ENCODE assay signal across 12 cellular contexts in genomic region chr6:93784794-93785757, GRCh38.
DNase-seq lines count a peak whose midpoint lies in the region; ATAC-seq, FAIRE-seq and TF ChIP-seq lines count a peak whose summit lies in the region.
"Had no signal": no experiment of that assay in that cellular context is flagged by ENCODE, and none has a peak within 500 bp of the region (broad histone marks: within the 10 kb centered on the region; RNA-seq: fewer than 3 reads in every experiment).

No MANE protein-coding gene starts in this region.

- FAIRE-seq in GM12892 (lab: Jason Lieb, UNC) = no peak

- no CpG with 5 or more reads among the region's 8 CpGs for WGBS in neuronal stem cell (ENCODE audit: extremely low coverage in 2 of 2, insufficient read length in 2 of 2, insufficient replicate concordance in 1 of 2), 2 donors

- no peaks in the 10 kb centered on the region for H3K36me3 ChIP-seq in neuronal stem cell (replicated peaks in 1 of 2; ENCODE audit: control insufficient read depth in 2 of 2, insufficient read depth in 2 of 2, low read length in 2 of 2)
- H3K36me3 ChIP-seq: ascending aorta had no signal

- H3K27me3 ChIP-seq in neuronal stem cell (ENCODE audit: control insufficient read depth in 3 of 3, insufficient read depth in 3 of 3, low read depth in 1 of 3, low read length in 3 of 3) = no peaks in the 10 kb centered on the region
- H3K27me3 ChIP-seq: ascending aorta had no signal

- peak overlapping the region; percentile 83 for H2AFZ ChIP-seq in neuronal stem cell (ENCODE audit: low read length)

- H3K27ac Mint-ChIP-seq in naive thymus-derived CD8-positive, alpha-beta T cell = no peak overlapping the region
- no peak overlapping the region for H3K27ac Mint-ChIP-seq in progenitor cell of endocrine pancreas
- H3K27ac Mint-ChIP-seq: CD4-positive, alpha-beta memory T cell had no signal

- H2AK5ac ChIP-seq in neuronal stem cell (ENCODE audit: low read depth, low read length) = no peak overlapping the region

- POLR2A ChIA-PET in naive thymus-derived CD8-positive, alpha-beta T cell (lab: Charles Lee) = no interaction called here

- no peak for ATAC-seq in naive thymus-derived CD8-positive, alpha-beta T cell
- no peak for ATAC-seq in esophagus mucosa

- no peaks in the 10 kb centered on the region for H3K4me1 Mint-ChIP-seq in naive thymus-derived CD8-positive, alpha-beta T cell
- no peaks in the 10 kb centered on the region for H3K4me1 Mint-ChIP-seq in progenitor cell of endocrine pancreas (ENCODE audit: low read depth)
- H3K4me1 Mint-ChIP-seq: CD4-positive, alpha-beta memory T cell had no signal

- no peak overlapping the region for H2BK120ac ChIP-seq in neuronal stem cell (ENCODE audit: low read depth, low read length)

- no peak overlapping the region for H3K4me3 Mint-ChIP-seq in naive thymus-derived CD8-positive, alpha-beta T cell
- no peak overlapping the region for H3K4me3 Mint-ChIP-seq in progenitor cell of endocrine pancreas (ENCODE audit: low read depth)
- H3K4me3 Mint-ChIP-seq: CD4-positive, alpha-beta memory T cell had no signal

- no peak overlapping the region for H3K9ac ChIP-seq in neuronal stem cell (ENCODE audit: low read depth, low read length, poor library complexity)

- no peak for TF ChIP-seq CTCF in fibroblast of villous mesenchyme (IDR thresholded peaks at IDR 0.05; ENCODE audit: insufficient read depth, low read depth, low read length)
- no peak for TF ChIP-seq CTCF in progenitor cell of endocrine pancreas (IDR thresholded peaks at IDR 0.05; ENCODE audit: unreplicated experiment)

- H3K27me3 Mint-ChIP-seq in naive thymus-derived CD8-positive, alpha-beta T cell = no peaks in the 10 kb centered on the region
- H3K27me3 Mint-ChIP-seq in progenitor cell of endocrine pancreas = peaks cover 4% of the 10 kb centered on the region
- H3K27me3 Mint-ChIP-seq: CD4-positive, alpha-beta memory T cell had no signal

- peak overlapping the region; percentile 37 for H3K27ac ChIP-seq in neuronal stem cell (replicated peaks; ENCODE audit: low read length)
- H3K27ac ChIP-seq: ascending aorta had no signal

- no peaks in the 10 kb centered on the region for H3K36me3 Mint-ChIP-seq in naive thymus-derived CD8-positive, alpha-beta T cell
- no peaks in the 10 kb centered on the region for H3K36me3 Mint-ChIP-seq in progenitor cell of endocrine pancreas (ENCODE audit: insufficient read depth)
- H3K36me3 Mint-ChIP-seq: CD4-positive, alpha-beta memory T cell had no signal

- no peak overlapping the region for H3K4ac ChIP-seq in neuronal stem cell (ENCODE audit: low read length)

- H4K8ac ChIP-seq in neuronal stem cell (ENCODE audit: low read depth, low read length) = no peak overlapping the region

- no peak overlapping the region for H2BK12ac ChIP-seq in neuronal stem cell (ENCODE audit: low read length)

- H3K9me3 Mint-ChIP-seq in naive thymus-derived CD8-positive, alpha-beta T cell = peaks cover 0 to 12% (median 0%) of the 10 kb centered on the region in 9 donors
- no peaks in the 10 kb centered on the region for H3K9me3 Mint-ChIP-seq in progenitor cell of endocrine pancreas (ENCODE audit: low read depth)

- no peak overlapping the region for H2BK5ac ChIP-seq in neuronal stem cell (ENCODE audit: low read length)

- DNase-seq in Caki2 (ENCODE audit: low read depth) = peak; percentile 66
- peak; percentile 53 for DNase-seq in RPMI7951 (ENCODE audit: low read depth)
- peak; percentile 73 for DNase-seq in fibroblast of villous mesenchyme (ENCODE audit: low read depth)
- DNase-seq in neuronal stem cell (ENCODE audit: low spot score) = no peak
- DNase-seq in GM12892 (ENCODE audit: insufficient read length) = no peak
- no peak for DNase-seq in naive thymus-derived CD8-positive, alpha-beta T cell
- DNase-seq in progenitor cell of endocrine pancreas (ENCODE audit: low spot score, unreplicated experiment) = no peak
- DNase-seq: activated CD4-positive, alpha-beta T cell treated with anti-CD3 and anti-CD28 coated beads, Interleukin-2, amount 50 U/mL, for 1 hour; CD4-positive, alpha-beta memory T cell; NCI-H526 treated with DMSO at 0.1 percent for 48 hours had no signal

- TF ChIP-seq POLR2A in GM12892 (IDR thresholded peaks at IDR 0.05; ENCODE audit: low read depth, low read length) = no peak

- no peak overlapping the region for H3K23ac ChIP-seq in neuronal stem cell (ENCODE audit: low read depth, low read length, poor library complexity)

- H3K9me3 ChIP-seq in neuronal stem cell (replicated peaks in 1 of 2; ENCODE audit: control insufficient read depth in 2 of 2, insufficient read depth in 1 of 2, low read depth in 1 of 2, low read length in 2 of 2) = no peaks in the 10 kb centered on the region
- H3K9me3 ChIP-seq: ascending aorta had no signal

- no peak overlapping the region for H3K14ac ChIP-seq in neuronal stem cell (ENCODE audit: low read length)

- no peak overlapping the region for H4K91ac ChIP-seq in neuronal stem cell (ENCODE audit: low read depth, low read length, poor library complexity)

- in situ Hi-C loops in Caki2 (cut with HindIII; ENCODE audit: low pct_unique_long_range_greater_than_20kb, low sequenced_read_pairs) = no loop called here

- peaks cover 8 to 17% of the 10 kb centered on the region in 2 donors for H3K4me1 ChIP-seq in neuronal stem cell (ENCODE audit: control insufficient read depth in 2 of 2, insufficient read depth in 1 of 2, low read depth in 1 of 2, low read length in 2 of 2)
- H3K4me1 ChIP-seq: ascending aorta had no signal

- no peak overlapping the region for H3K4me2 ChIP-seq in neuronal stem cell (ENCODE audit: insufficient read depth, low read length, poor library complexity, severe bottlenecking)

- H2BK15ac ChIP-seq in neuronal stem cell (ENCODE audit: low read length) = no peak overlapping the region

- H3K4me3 ChIP-seq in fibroblast of villous mesenchyme (ENCODE audit: low read depth, low read length) (peak overlapping the region; percentile 36), neuronal stem cell (ENCODE audit: low read length in 2 of 2) (no peak overlapping the region)
- H3K4me3 ChIP-seq: ascending aorta had no signal

- H3K79me1 ChIP-seq in neuronal stem cell (ENCODE audit: low read depth, low read length) = no peaks in the 10 kb centered on the region

- no peak overlapping the region for H3K18ac ChIP-seq in neuronal stem cell (ENCODE audit: low read length)

Comparison
In these comparisons a context has a peak if more than half of its experiments do, and no peak if none do; other contexts are left out.
1. DNase-seq: peak in Caki2 (single experiment), RPMI7951 (single experiment) and fibroblast of villous mesenchyme (single experiment); none in neuronal stem cell (single experiment), GM12892 (single experiment), naive thymus-derived CD8-positive, alpha-beta T cell (0 of 10) and progenitor cell of endocrine pancreas (single experiment).